In the genomic region with DNA sequence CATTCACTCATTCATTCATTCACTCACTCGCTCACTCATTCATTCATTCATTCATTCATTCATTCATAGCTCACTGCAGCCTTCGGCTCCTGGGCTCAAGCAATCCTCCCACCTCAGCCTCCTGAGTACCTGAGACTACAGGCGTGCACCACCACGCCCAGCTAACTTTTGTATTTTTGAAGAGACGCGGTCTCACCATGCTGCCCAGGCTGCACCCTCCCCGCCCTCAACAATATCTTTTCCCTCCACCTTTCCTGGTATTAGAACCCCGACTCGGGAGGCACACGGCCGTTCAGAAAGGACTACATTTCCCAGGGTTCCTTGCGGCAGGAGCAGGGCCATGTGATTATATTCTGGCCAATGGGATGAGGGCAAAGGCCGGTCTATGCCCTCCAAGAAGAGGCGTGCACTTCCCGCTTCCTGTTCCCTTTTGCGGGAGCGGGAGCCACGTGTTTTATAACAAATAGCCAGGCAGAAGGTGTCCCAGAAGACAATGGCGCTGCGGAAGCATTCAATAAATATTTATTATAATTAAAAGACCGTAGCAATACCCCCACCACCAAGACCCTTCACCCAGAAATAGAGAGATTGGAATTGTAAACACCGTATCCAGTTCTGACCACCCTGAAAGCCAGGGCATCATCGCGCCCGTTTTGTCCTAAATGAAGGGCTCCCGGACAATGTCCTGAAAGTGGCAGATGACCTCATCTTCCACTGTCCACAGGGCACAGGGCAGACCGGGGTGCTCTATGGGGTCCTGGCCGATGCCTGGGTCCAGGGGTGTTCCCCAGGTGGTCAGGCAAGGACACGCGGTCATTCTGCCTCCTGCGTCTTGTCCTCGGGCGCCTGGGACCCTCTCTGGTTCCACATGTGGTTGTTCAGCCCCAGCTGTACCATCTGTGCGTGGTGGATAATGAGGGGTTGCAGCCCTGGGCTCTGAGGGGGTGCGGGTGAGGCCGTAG, we compare ENCODE assay signal across 8 cellular contexts. TPM values are rescaled to one million over a fixed set of nuclear protein-coding genes. Genes with fewer than 3 reads are reported as not detected.
DNase-seq lines count a peak whose midpoint lies in the region; ATAC-seq and FAIRE-seq lines count a peak whose summit lies in the region.

No MANE protein-coding gene starts in this region.

- peaks cover 0 to 41% (median 0%) of the 10 kb centered on the region in 11 experiments; a peak in 5 of 22 replicates for H4K20me1 ChIP-seq in BLaER1 treated with 17β-estradiol and CSF1 and Interleukin-3, amounts not matched to agents 10 nM and 100 nM

- H3K4me1 ChIP-seq in BLaER1 treated with 17β-estradiol and CSF1 and Interleukin-3, amounts not matched to agents 10 nM and 100 nM = peaks cover 18 to 57% (median 46%) of the 10 kb centered on the region in 10 experiments

- peaks cover 22% of the 10 kb centered on the region for H3K4me1 Mint-ChIP-seq in activated CD4-positive, alpha-beta T cell treated with anti-CD3 and anti-CD28 coated beads, Interleukin-2, amount 10 ng/mL, durations not matched to agents 24 days and 14 days

- peak overlapping the region in 8 of 10 experiments; percentile 32 to 58 (median 43); a peak in 9 of 20 replicates for H3K4me3 ChIP-seq in BLaER1 treated with 17β-estradiol and CSF1 and Interleukin-3, amounts not matched to agents 10 nM and 100 nM

- H3K9ac ChIP-seq in BLaER1 treated with 17β-estradiol and CSF1 and Interleukin-3, amounts not matched to agents 10 nM and 100 nM = peak overlapping the region in 8 of 11 experiments; percentile 17 to 60 (median 48); a peak in 12 of 22 replicates

- no peaks in the 10 kb centered on the region for H3K27me3 Mint-ChIP-seq in activated CD4-positive, alpha-beta T cell treated with anti-CD3 and anti-CD28 coated beads, Interleukin-2, amount 10 ng/mL, durations not matched to agents 24 days and 14 days

- peak overlapping the region; percentile 10 to 85 (median 79); a peak in 20 of 22 replicates for H3K27ac ChIP-seq in BLaER1 treated with 17β-estradiol and CSF1 and Interleukin-3, amounts not matched to agents 10 nM and 100 nM

- H3K9me3 ChIP-seq in BLaER1 treated with 17β-estradiol and CSF1 and Interleukin-3, amounts not matched to agents 10 nM and 100 nM (replicated peaks in 1 of 11) = no peaks in the 10 kb centered on the region

- peaks cover 24 to 49% (median 37%) of the 10 kb centered on the region in 11 experiments for H3K36me3 ChIP-seq in BLaER1 treated with 17β-estradiol and CSF1 and Interleukin-3, amounts not matched to agents 10 nM and 100 nM

- H3K4me3 Mint-ChIP-seq in activated CD4-positive, alpha-beta T cell treated with anti-CD3 and anti-CD28 coated beads, Interleukin-2, amount 10 ng/mL, durations not matched to agents 24 days and 14 days = peak overlapping the region; percentile 70

- peak overlapping the region; percentile 26 to 94 (median 68) for H3K4me2 ChIP-seq in BLaER1 treated with 17β-estradiol and CSF1 and Interleukin-3, amounts not matched to agents 10 nM and 100 nM

- ATAC-seq in HG02981 (IDR thresholded peaks at IDR 0.05; ENCODE audit: unreplicated experiment) (peak; percentile 67), GM21423 (IDR thresholded peaks at IDR 0.05; ENCODE audit: unreplicated experiment) (no peak)

- FAIRE-seq in colon (lab: Jason Lieb, UNC) = peak; percentile 36

- H3K9me3 Mint-ChIP-seq in activated CD4-positive, alpha-beta T cell treated with anti-CD3 and anti-CD28 coated beads, Interleukin-2, amount 10 ng/mL, durations not matched to agents 24 days and 14 days = peaks cover 4% of the 10 kb centered on the region

- H3K27me3 ChIP-seq in BLaER1 treated with 17β-estradiol and CSF1 and Interleukin-3, amounts not matched to agents 10 nM and 100 nM = no peaks in the 10 kb centered on the region

- peak; percentile 79 for DNase-seq in NCI-H526 treated with DMSO at 0.1 percent for 48 hours (lab: John Stamatoyannopoulos, UW)
- DNase-seq in activated CD4-positive, alpha-beta T cell treated with anti-CD3 and anti-CD28 coated beads, Interleukin-2, amount 10 ng/mL, durations not matched to agents 24 days and 14 days = peak; percentile 93
- DNase-seq in left kidney (ENCODE audit: low read depth, low spot score) = peak; percentile 98
- DNase-seq in stimulated activated CD4-positive, alpha-beta T cell treated with anti-CD3 and anti-CD28 coated beads, Interleukin-1b, Interleukin-23, amount 100 ng/mL, for 48 hours = peak; percentile 79

- intact Hi-C loops in activated CD4-positive, alpha-beta T cell treated with anti-CD3 and anti-CD28 coated beads, Interleukin-2, amount 10 ng/mL, durations not matched to agents 24 days and 14 days (cut with micrococcal nuclease) = loop anchor here (2.0 kb wide), 1 partner anchor 15 kb away; a partner anchor contains a TSS

- peak overlapping the region; percentile 79 for H3K27ac Mint-ChIP-seq in activated CD4-positive, alpha-beta T cell treated with anti-CD3 and anti-CD28 coated beads, Interleukin-2, amount 10 ng/mL, durations not matched to agents 24 days and 14 days

- peaks cover 32% of the 10 kb centered on the region for H3K36me3 Mint-ChIP-seq in activated CD4-positive, alpha-beta T cell treated with anti-CD3 and anti-CD28 coated beads, Interleukin-2, amount 10 ng/mL, durations not matched to agents 24 days and 14 days (ENCODE audit: low read depth)

RNA-seq across cellular contexts. Expression of a gene that starts 15.8 kb away (rescaled TPM):
- total RNA-seq in activated CD4-positive, alpha-beta T cell treated with anti-CD3 and anti-CD28 coated beads, Interleukin-2, amount 10 ng/mL, durations not matched to agents 24 days and 14 days = 33.8 and 33.9 TPM in 2 replicates

RNA-seq across cellular contexts. Expression of a gene that starts 24.2 kb away (rescaled TPM):
- 22.9 and 23.3 TPM in 2 replicates for total RNA-seq in activated CD4-positive, alpha-beta T cell treated with anti-CD3 and anti-CD28 coated beads, Interleukin-2, amount 10 ng/mL, durations not matched to agents 24 days and 14 days

RNA-seq across cellular contexts. Expression of a gene that starts 51.8 kb away (rescaled TPM):
- 28.6 and 34.4 TPM in 2 replicates for total RNA-seq in activated CD4-positive, alpha-beta T cell treated with anti-CD3 and anti-CD28 coated beads, Interleukin-2, amount 10 ng/mL, durations not matched to agents 24 days and 14 days
